In the genomic region with DNA sequence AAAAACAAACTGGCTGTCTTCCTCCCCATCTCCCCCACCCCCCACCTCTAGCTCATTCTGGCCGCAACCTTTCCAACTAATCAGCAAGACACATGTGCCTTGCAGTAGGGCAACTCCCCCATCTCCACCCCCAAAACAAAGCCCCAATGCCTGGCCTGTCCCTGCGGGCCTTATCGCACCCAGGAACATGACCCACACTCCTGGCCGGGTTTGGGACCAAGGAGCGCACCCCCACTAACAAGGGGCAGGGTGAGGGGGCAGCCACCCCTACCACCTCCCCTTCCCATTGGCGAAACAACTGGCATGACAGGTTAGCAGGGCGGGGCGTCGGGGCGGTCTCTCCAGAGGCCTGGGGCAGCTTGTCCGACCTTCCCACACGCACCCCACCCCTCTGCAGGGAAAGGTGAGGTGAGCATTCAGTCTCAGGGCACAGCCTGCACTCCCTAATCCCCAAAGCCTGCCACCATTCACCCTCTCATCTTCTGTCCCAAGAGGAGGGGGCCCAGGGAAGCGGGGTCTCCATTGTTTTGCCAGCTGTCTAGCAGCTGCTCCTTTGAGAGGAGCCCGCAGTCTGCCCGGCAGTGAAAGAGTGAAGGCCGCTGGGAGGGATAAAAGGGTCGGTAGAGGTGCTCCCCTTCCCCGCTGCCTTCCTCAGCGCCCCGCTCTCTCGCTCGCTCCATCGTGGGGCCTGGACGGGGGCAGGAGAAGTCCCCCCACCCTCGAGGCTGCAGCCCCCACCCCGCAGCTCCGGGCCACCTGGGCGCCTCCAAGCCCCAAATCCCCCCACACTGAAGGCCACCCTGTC, we compare ENCODE assay signal across 8 cellular contexts. TPM values are rescaled to one million over a fixed set of nuclear protein-coding genes. Genes with fewer than 3 reads are reported as not detected.
A peak's percentile ranks its signal among the peaks of the same experiment; 100 is the strongest.
DNase-seq lines count a peak whose midpoint lies in the region; ATAC-seq lines count a peak whose summit lies in the region.

No MANE protein-coding gene starts in this region.

- peak overlapping the region; percentile 61 for H3K27ac ChIP-seq in rectal smooth muscle tissue (ENCODE audit: low read depth, low read length)

- no peaks in the 10 kb centered on the region for H3K9me3 Mint-ChIP-seq in activated T-helper 2 cell treated with anti-CD3 and anti-CD28 coated beads, Interferon-gamma antibody, Interleukin-2, Interleukin-4, amounts not matched to agents 10 μg/mL and 5 μg/mL and 100 μg/mL, durations not matched to agents 14 hours and 24 hours and 36 hours

- DNase-seq in DMS 273 (lab: John Stamatoyannopoulos, UW; ENCODE audit: unreplicated experiment) = peak; percentile 56
- no peak for DNase-seq in DMS 273 treated with DMSO at 0.1 percent for 48 hours (lab: John Stamatoyannopoulos, UW)
- DNase-seq in NCI-H1436 (lab: John Stamatoyannopoulos, UW) = peak; percentile 46
- no peak for DNase-seq in activated T-helper 2 cell treated with anti-CD3 and anti-CD28 coated beads, Interferon-gamma antibody, Interleukin-2, Interleukin-4, amounts not matched to agents 10 μg/mL and 5 μg/mL and 100 μg/mL, durations not matched to agents 14 hours and 24 hours and 36 hours (ENCODE audit: low spot score)
- DNase-seq in left ventricle myocardium superior = peak; percentile 72

- no peaks in the 10 kb centered on the region for H3K36me3 ChIP-seq in rectal smooth muscle tissue (ENCODE audit: control insufficient read depth, insufficient read depth, low read length)

- H3K4me3 ChIP-seq in rectal smooth muscle tissue (ENCODE audit: low read length) = peak overlapping the region; percentile 69

- no peaks in the 10 kb centered on the region for H3K36me3 Mint-ChIP-seq in activated T-helper 2 cell treated with anti-CD3 and anti-CD28 coated beads, Interferon-gamma antibody, Interleukin-2, Interleukin-4, amounts not matched to agents 10 μg/mL and 5 μg/mL and 100 μg/mL, durations not matched to agents 14 hours and 24 hours and 36 hours (ENCODE audit: low read depth)

- peaks cover 6% of the 10 kb centered on the region for H3K4me1 ChIP-seq in rectal smooth muscle tissue (ENCODE audit: control insufficient read depth, insufficient read depth, low read length)

- no peaks in the 10 kb centered on the region for H3K27me3 ChIP-seq in rectal smooth muscle tissue (ENCODE audit: control insufficient read depth, insufficient read depth, low read length)

- H3K9ac ChIP-seq in rectal smooth muscle tissue (ENCODE audit: low read length) = peak overlapping the region; percentile 38

- no peak overlapping the region for H3K27ac Mint-ChIP-seq in activated T-helper 2 cell treated with anti-CD3 and anti-CD28 coated beads, Interferon-gamma antibody, Interleukin-2, Interleukin-4, amounts not matched to agents 10 μg/mL and 5 μg/mL and 100 μg/mL, durations not matched to agents 14 hours and 24 hours and 36 hours

- intact Hi-C loops in activated T-helper 2 cell treated with anti-CD3 and anti-CD28 coated beads, Interferon-gamma antibody, Interleukin-2, Interleukin-4, amounts not matched to agents 10 μg/mL and 5 μg/mL and 100 μg/mL, durations not matched to agents 14 hours and 24 hours and 36 hours (cut with micrococcal nuclease) = loop anchor here (1.0 to 5.0 kb wide), 2 partner anchors 30 to 42 kb away; no protein-coding TSS in a partner anchor
- intact Hi-C loops in left ventricle myocardium superior (cut with micrococcal nuclease) = no loop called here

- H3K27me3 Mint-ChIP-seq in activated T-helper 2 cell treated with anti-CD3 and anti-CD28 coated beads, Interferon-gamma antibody, Interleukin-2, Interleukin-4, amounts not matched to agents 10 μg/mL and 5 μg/mL and 100 μg/mL, durations not matched to agents 14 hours and 24 hours and 36 hours (ENCODE audit: low read depth) = peaks cover 11% of the 10 kb centered on the region

- H3K4me1 Mint-ChIP-seq in activated T-helper 2 cell treated with anti-CD3 and anti-CD28 coated beads, Interferon-gamma antibody, Interleukin-2, Interleukin-4, amounts not matched to agents 10 μg/mL and 5 μg/mL and 100 μg/mL, durations not matched to agents 14 hours and 24 hours and 36 hours (ENCODE audit: low read depth) = peaks cover 12% of the 10 kb centered on the region

- ATAC-seq in left ventricle myocardium superior = peak; percentile 59
- no peak for ATAC-seq in GM18870 (IDR thresholded peaks at IDR 0.05; ENCODE audit: unreplicated experiment)
- no peak for ATAC-seq in HG03354 (IDR thresholded peaks at IDR 0.05; ENCODE audit: poor library complexity, severe bottlenecking, unreplicated experiment)

- peak overlapping the region; percentile 57 for H3K4me3 Mint-ChIP-seq in activated T-helper 2 cell treated with anti-CD3 and anti-CD28 coated beads, Interferon-gamma antibody, Interleukin-2, Interleukin-4, amounts not matched to agents 10 μg/mL and 5 μg/mL and 100 μg/mL, durations not matched to agents 14 hours and 24 hours and 36 hours (ENCODE audit: low read depth)

RNA-seq across cellular contexts. Expression of a gene that starts 0.8 kb away (rescaled TPM):
- 49.5 and 50.3 TPM in 2 replicates for total RNA-seq in activated T-helper 2 cell treated with anti-CD3 and anti-CD28 coated beads, Interferon-gamma antibody, Interleukin-2, Interleukin-4, amounts not matched to agents 10 μg/mL and 5 μg/mL and 100 μg/mL, durations not matched to agents 14 hours and 24 hours and 36 hours
- total RNA-seq in left ventricle myocardium superior = 346 TPM

Comparison
In these comparisons a context has a peak if more than half of its experiments do, and no peak if none do; other contexts are left out.
1. DNase-seq: peak in DMS 273 (single experiment), NCI-H1436 (single experiment) and left ventricle myocardium superior (single experiment); none in DMS 273 treated with DMSO at 0.1 percent for 48 hours (single experiment) and activated T-helper 2 cell treated with anti-CD3 and anti-CD28 coated beads, Interferon-gamma antibody, Interleukin-2, Interleukin-4, amounts not matched to agents 10 μg/mL and 5 μg/mL and 100 μg/mL, durations not matched to agents 14 hours and 24 hours and 36 hours (single experiment).